8 cellular contexts compared by ENCODE assay signal in the genomic region with DNA sequence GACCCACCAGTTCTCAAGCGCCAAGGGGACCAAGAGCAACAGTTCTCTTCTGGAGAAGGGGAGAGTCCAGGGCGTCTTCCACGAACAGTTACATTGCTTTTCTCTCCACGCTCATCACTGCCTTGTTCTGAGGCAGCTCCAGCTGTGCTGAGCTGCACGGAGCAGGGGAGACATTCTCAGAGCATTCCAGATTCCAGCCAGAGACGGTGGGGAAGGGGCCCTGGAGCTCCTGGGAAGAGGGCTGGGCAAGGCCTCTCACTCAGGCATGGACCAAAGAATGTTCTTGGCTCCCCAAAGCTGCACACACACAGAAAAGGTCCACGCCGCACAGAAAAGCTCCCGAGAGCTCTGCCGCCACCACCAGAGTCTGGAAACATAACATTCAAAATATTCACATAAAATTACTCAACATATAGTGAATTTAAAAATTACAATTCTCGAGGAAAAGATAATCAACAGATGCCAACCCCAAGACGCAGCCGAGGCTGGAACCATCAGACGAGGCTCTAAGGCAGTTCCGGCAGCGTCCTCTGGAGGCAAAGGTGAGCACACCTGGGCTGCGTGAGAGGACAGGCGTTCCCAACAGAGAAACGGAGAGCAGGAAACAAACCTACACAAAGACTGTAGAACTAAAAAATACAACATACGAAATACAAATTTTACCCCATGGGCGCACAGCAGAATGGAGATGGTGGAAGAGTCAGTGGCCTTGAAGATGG. TPM values are rescaled to one million over a fixed set of nuclear protein-coding genes. Genes with fewer than 3 reads are reported as not detected.
DNase-seq lines count a peak whose midpoint lies in the region; ATAC-seq and TF ChIP-seq lines count a peak whose summit lies in the region.

No MANE protein-coding gene starts in this region.

- peaks cover 12% of the 10 kb centered on the region for H3K4me1 Mint-ChIP-seq in mesothelial cell of epicardium

- H3K27me3 Mint-ChIP-seq in mesothelial cell of epicardium (ENCODE audit: low read depth), result no peaks in the 10 kb centered on the region

- no peak for TF ChIP-seq POLR2A in body of pancreas (IDR thresholded peaks at IDR 0.05)

- no peak overlapping the region for H3K4me3 ChIP-seq in Karpas-422 (ENCODE audit: low read length)
- no peak overlapping the region for H3K4me3 ChIP-seq in body of pancreas
- no peak overlapping the region for H3K4me3 ChIP-seq in SJCRH30

- H3K27ac Mint-ChIP-seq in mesothelial cell of epicardium, result no peak overlapping the region

- H2AFZ ChIP-seq in Karpas-422 (ENCODE audit: low read length), result no peak overlapping the region

- H3K36me3 Mint-ChIP-seq in mesothelial cell of epicardium, result no peaks in the 10 kb centered on the region

- no peaks in the 10 kb centered on the region for H3K9me3 Mint-ChIP-seq in mesothelial cell of epicardium

- no peaks in the 10 kb centered on the region for H3K27me3 ChIP-seq in Karpas-422 (ENCODE audit: low read length)
- no peaks in the 10 kb centered on the region for H3K27me3 ChIP-seq in body of pancreas
- no peaks in the 10 kb centered on the region for H3K27me3 ChIP-seq in SJCRH30

- WGBS in body of pancreas, 2 donors, result 51% methylated on average over 19 to 21 of the region's 21 CpGs

- peak; percentile 17 to 77 (median 28) for DNase-seq in NCI-H1417 (lab: John Stamatoyannopoulos, UW)
- DNase-seq in NCI-H1417 treated with DMSO at 0.1 percent for 48 hours (lab: John Stamatoyannopoulos, UW), result no peak
- peak; percentile 57 for DNase-seq in Karpas-422
- DNase-seq in body of pancreas, result no peak
- DNase-seq in mesothelial cell of epicardium (ENCODE audit: low spot score in 2 of 2, unreplicated experiment in 2 of 2), result peak in 1 of 2 experiments; percentile 39
- no peak for DNase-seq in NCI-H226
- no peak for DNase-seq in SJCRH30

- H3K36me3 ChIP-seq in Karpas-422 (ENCODE audit: insufficient read depth, low read length) (no peaks in the 10 kb centered on the region), body of pancreas (replicated peaks in 1 of 2; ENCODE audit: insufficient read depth in 1 of 2, low read depth in 2 of 2) (no peaks in the 10 kb centered on the region), SJCRH30 (no peaks in the 10 kb centered on the region)

- H3K4me2 ChIP-seq in Karpas-422 (ENCODE audit: low read depth, low read length, poor library complexity, severe bottlenecking), result no peak overlapping the region

- intact Hi-C loops in body of pancreas (cut with DNase I), result no loop called here

- peaks cover 9% of the 10 kb centered on the region; the same call in 1 of the 2 replicates for H4K20me1 ChIP-seq in Karpas-422 (ENCODE audit: insufficient read depth, low read depth, low read length)

- ATAC-seq in body of pancreas (no peak), HG03571 (IDR thresholded peaks at IDR 0.05; ENCODE audit: unreplicated experiment) (no peak)

- no peak overlapping the region for H3K4me3 Mint-ChIP-seq in mesothelial cell of epicardium

- H3K9me3 ChIP-seq in Karpas-422 (ENCODE audit: low read length) (no peaks in the 10 kb centered on the region), body of pancreas (no peaks in the 10 kb centered on the region), SJCRH30 (replicated peaks) (no peaks in the 10 kb centered on the region)

- no peak overlapping the region for H3K9ac ChIP-seq in Karpas-422 (ENCODE audit: low read length)

- H3K79me2 ChIP-seq in Karpas-422 (ENCODE audit: low read length), result no peaks in the 10 kb centered on the region

- H3K27ac ChIP-seq in Karpas-422 (ENCODE audit: low read length) (no peak overlapping the region), body of pancreas (no peak overlapping the region), SJCRH30 (no peak overlapping the region)

- no peaks in the 10 kb centered on the region for H3K9me2 ChIP-seq in Karpas-422 (replicated peaks; ENCODE audit: insufficient read depth, low read length)

- peaks cover 4% of the 10 kb centered on the region for H3K4me1 ChIP-seq in Karpas-422 (ENCODE audit: low read length)
- no peaks in the 10 kb centered on the region for H3K4me1 ChIP-seq in body of pancreas
- H3K4me1 ChIP-seq in SJCRH30, result no peaks in the 10 kb centered on the region

- TF ChIP-seq CTCF in body of pancreas (IDR thresholded peaks at IDR 0.05), result peak in 5 of 7 experiments; percentile 16 to 27 (median 21)
- peak; percentile 23 for TF ChIP-seq CTCF in mesothelial cell of epicardium (IDR thresholded peaks at IDR 0.05; ENCODE audit: unreplicated experiment)

RNA-seq across cellular contexts. Expression of a gene that starts 40.5 kb away (rescaled TPM):
- total RNA-seq in Karpas-422 (2014; rRNA removed; shearing (Covaris generic); ENCODE audit: low replicate concordance), result 126 and 148 TPM in 2 replicates
- 10 to 100 TPM; 61.7 to 64.3 TPM for total RNA-seq in body of pancreas
- total RNA-seq in mesothelial cell of epicardium, result 95.4 to 102 TPM (median 97.2 TPM) in 3 replicates
- 79.5 and 90.5 TPM in 2 replicates for total RNA-seq in SJCRH30 (2014; rRNA removed; shearing (Covaris generic))

RNA-seq across cellular contexts. Expression of a gene that starts 49.8 kb away (rescaled TPM):
- not detected in 2 replicates for total RNA-seq in Karpas-422 (2014; rRNA removed; shearing (Covaris generic); ENCODE audit: low replicate concordance)
- under 1 TPM in 1 of 2 donors, not detected in 1; 0.52 TPM for total RNA-seq in body of pancreas
- total RNA-seq in mesothelial cell of epicardium, result 0.09 to 0.11 TPM (median 0.11 TPM) in 3 replicates
- total RNA-seq in SJCRH30 (2014; rRNA removed; shearing (Covaris generic)), result not detected in 2 replicates

RNA-seq across cellular contexts. Expression of a gene that starts 56.7 kb away (rescaled TPM):
- 70.3 and 80.3 TPM in 2 replicates for total RNA-seq in Karpas-422 (2014; rRNA removed; shearing (Covaris generic); ENCODE audit: low replicate concordance)
- total RNA-seq in body of pancreas (10 to 100 TPM; 20.4 to 33.2 TPM), mesothelial cell of epicardium (82.2 to 84.5 TPM (median 83.9 TPM) in 3 replicates)
- total RNA-seq in SJCRH30 (2014; rRNA removed; shearing (Covaris generic)), result 70.3 and 76.9 TPM in 2 replicates

Comparison
In these comparisons a context has a peak if more than half of its experiments do, and no peak if none do; other contexts are left out.
1. DNase-seq: peak in NCI-H1417 (3 of 3) and Karpas-422 (single experiment); none in NCI-H1417 treated with DMSO at 0.1 percent for 48 hours (single experiment), body of pancreas (0 of 4), NCI-H226 (single experiment) and SJCRH30 (0 of 2).